Comparison of ENCODE assay signal across 8 cellular contexts in the genomic region with DNA sequence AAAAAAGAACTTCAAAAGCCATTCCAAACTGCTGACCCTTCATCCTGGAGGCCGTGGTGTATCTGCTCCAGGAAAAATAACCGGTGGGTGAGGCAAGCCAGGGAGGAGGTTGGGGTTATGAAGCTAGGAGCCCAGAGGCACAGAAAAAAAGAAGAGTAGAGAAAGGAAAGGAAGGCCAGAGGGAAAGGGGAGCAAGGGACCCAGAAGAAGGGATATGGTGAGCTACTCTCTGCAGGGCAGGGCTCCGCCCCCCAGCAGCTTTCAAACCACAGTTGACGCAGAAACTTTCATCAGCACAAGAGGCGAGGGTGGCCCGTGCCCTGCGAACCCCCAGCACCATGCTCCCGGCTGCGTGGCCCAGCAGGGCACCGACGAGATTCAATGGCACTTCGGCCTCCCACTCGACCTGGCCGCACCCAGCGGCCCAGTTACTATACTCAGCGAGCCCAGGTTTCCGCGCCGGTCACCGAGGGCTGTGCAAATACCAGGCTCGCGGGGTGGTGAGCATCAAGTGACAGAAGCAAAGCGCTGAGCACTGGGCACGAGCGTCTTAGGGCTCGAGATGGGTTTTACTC. TPM values are rescaled to one million over a fixed set of nuclear protein-coding genes. Genes with fewer than 3 reads are reported as not detected.
DNase-seq lines count a peak whose midpoint lies in the region; ATAC-seq and TF ChIP-seq lines count a peak whose summit lies in the region.

No MANE protein-coding gene starts in this region.

- H3K27me3 ChIP-seq in CD4-positive, alpha-beta memory T cell (ENCODE audit: insufficient read depth, low read length): no peaks in the 10 kb centered on the region
- H3K27me3 ChIP-seq in Panc1 (ENCODE audit: control insufficient read depth, insufficient read depth, low read length) (no peaks in the 10 kb centered on the region), gastroesophageal sphincter (no peaks in the 10 kb centered on the region), osteoblast (ENCODE audit: insufficient read depth, low read length) (no peaks in the 10 kb centered on the region), tibial artery (no peaks in the 10 kb centered on the region)

- H3K9me3 Mint-ChIP-seq in CD4-positive, alpha-beta memory T cell: no peaks in the 10 kb centered on the region

- POLR2A ChIA-PET in CD4-positive, alpha-beta memory T cell (lab: Charles Lee; ENCODE audit: partially characterized antibody): interaction anchor here (0.6 to 1.9 kb wide), 19 partner anchors 9 to 957 kb away, joined by 3 to 11 read pairs (median 4); partner anchors contain the start of genes CCNT2, R3HDM1, RAB3GAP1 and UBXN4
- POLR2A ChIA-PET in Panc1 (lab: Charles Lee): interaction anchor here (1.0 to 1.1 kb wide), 2 partner anchors 10 to 110 kb away, joined by 3 to 4 read pairs; no protein-coding TSS in a partner anchor

- H3K9me3 ChIP-seq in CD4-positive, alpha-beta memory T cell (ENCODE audit: control insufficient read depth in 1 of 2, low read length in 2 of 2): no peaks in the 10 kb centered on the region
- H3K9me3 ChIP-seq in Panc1 (ENCODE audit: control insufficient read depth, insufficient read depth, low read depth, low read length) (no peaks in the 10 kb centered on the region), gastroesophageal sphincter (no peaks in the 10 kb centered on the region), osteoblast (ENCODE audit: low read depth, low read length) (no peaks in the 10 kb centered on the region), tibial artery (no peaks in the 10 kb centered on the region)

- 0 to 4% methylated on average over 2 to 4 of the region's 26 CpGs for WGBS in gastroesophageal sphincter (ENCODE audit: low coverage in 1 of 2), 2 donors

- H4K20me1 ChIP-seq in osteoblast (ENCODE audit: insufficient read depth, low read length): no peaks in the 10 kb centered on the region

- peaks cover 35% of the 10 kb centered on the region for H3K79me2 ChIP-seq in osteoblast (ENCODE audit: insufficient read depth, low read length)

- intact Hi-C loops in CD4-positive, alpha-beta memory T cell (cut with micrococcal nuclease): loop anchor here (1.0 to 5.0 kb wide), 7 partner anchors 107 to 957 kb away; partner anchors contain the start of genes CCNT2, R3HDM1, RAB3GAP1 and UBXN4
- intact Hi-C loops in Panc1 (cut with micrococcal nuclease; ENCODE audit: unreplicated experiment): no loop called here
- intact Hi-C loops in tibial artery (cut with DNase I; ENCODE audit: low total_unique reads): no loop called here

- H3K4me3 Mint-ChIP-seq in CD4-positive, alpha-beta memory T cell: peak overlapping the region; percentile 81 to 96 (median 92)

- CTCF ChIA-PET in CD4-positive, alpha-beta memory T cell (lab: Charles Lee; ENCODE audit: partially characterized antibody): no interaction called here
- CTCF ChIA-PET in Panc1 (lab: Charles Lee): interaction anchor here (0.6 kb wide), 1 partner anchor 1259 kb away, joined by 3 read pairs; no protein-coding TSS in a partner anchor

- peaks cover 0 to 1% of the 10 kb centered on the region in 2 donors for H3K27me3 Mint-ChIP-seq in CD4-positive, alpha-beta memory T cell

- H3K4me1 Mint-ChIP-seq in CD4-positive, alpha-beta memory T cell: peaks cover 27 to 47% (median 38%) of the 10 kb centered on the region in 4 donors

- peak overlapping the region; percentile 82 to 84 for H3K4me3 ChIP-seq in CD4-positive, alpha-beta memory T cell (ENCODE audit: low read length in 2 of 2)
- H3K4me3 ChIP-seq in Panc1 (ENCODE audit: low read depth in 2 of 2, low read length in 2 of 2): peak overlapping the region; percentile 68 to 78
- H3K4me3 ChIP-seq in gastroesophageal sphincter: peak overlapping the region; percentile 85 to 90
- peak overlapping the region; percentile 88 for H3K4me3 ChIP-seq in osteoblast (ENCODE audit: insufficient read depth, low read length)
- peak overlapping the region; percentile 70 to 84 for H3K4me3 ChIP-seq in tibial artery

- peak; percentile 69 for ATAC-seq in HG03432 (IDR thresholded peaks at IDR 0.05; ENCODE audit: unreplicated experiment)
- peak; percentile 79 for ATAC-seq in Panc1
- peak; percentile 60 for ATAC-seq in gastroesophageal sphincter

- peaks cover 31% of the 10 kb centered on the region for H3K4me1 ChIP-seq in CD4-positive, alpha-beta memory T cell (ENCODE audit: insufficient read depth, low read length)
- peaks cover 9% of the 10 kb centered on the region; the same call in 1 of the 2 replicates for H3K4me1 ChIP-seq in Panc1 (ENCODE audit: control insufficient read depth, insufficient read depth, low read length)
- peaks cover 0 to 22% (median 0%) of the 10 kb centered on the region in 3 donors for H3K4me1 ChIP-seq in gastroesophageal sphincter
- peaks cover 23% of the 10 kb centered on the region for H3K4me1 ChIP-seq in osteoblast (ENCODE audit: insufficient read depth, low read length)
- H3K4me1 ChIP-seq in tibial artery: peaks cover 0 to 20% (median 10%) of the 10 kb centered on the region in 4 donors

- H2AFZ ChIP-seq in osteoblast (ENCODE audit: low read length): peak overlapping the region; percentile 88

- peak; percentile 75 to 84 (median 80) for DNase-seq in CD4-positive, alpha-beta memory T cell
- DNase-seq in GM19240 (ENCODE audit: insufficient read length, low spot score) (peak; percentile 8), Panc1 (ENCODE audit: low read depth, low spot score) (no peak), osteoblast (ENCODE audit: insufficient read length, low spot score, missing footprints) (peak; percentile 94), tibial artery (peak; percentile 57 to 73)
- peak; percentile 70 for DNase-seq in activated T-helper 9 cell treated with anti-CD3 and anti-CD28 coated beads, Interleukin-2, amount 50 U/mL, for 16 hours (ENCODE audit: low read depth)

- no peak for TF ChIP-seq EP300 in gastroesophageal sphincter (IDR thresholded peaks at IDR 0.05)

- TF ChIP-seq CTCF in Panc1 (IDR thresholded peaks at IDR 0.05) (no peak), gastroesophageal sphincter (IDR thresholded peaks at IDR 0.05) (no peak), osteoblast (IDR thresholded peaks at IDR 0.05; ENCODE audit: extremely low read depth, low read depth, low read length) (no peak), tibial artery (IDR thresholded peaks at IDR 0.05) (no peak)

- BruUV-seq in Panc1 (replicated peaks; lab: Mats Ljungman, UMichigan): no TSS peak

- H3K36me3 Mint-ChIP-seq in CD4-positive, alpha-beta memory T cell: peaks cover 11 to 24% of the 10 kb centered on the region in 2 donors

- in situ Hi-C loops in Panc1 (cut with HindIII; ENCODE audit: low pct_unique_long_range_greater_than_20kb, low sequenced_read_pairs): no loop called here

- H3K36me3 ChIP-seq in CD4-positive, alpha-beta memory T cell (ENCODE audit: insufficient read depth, low read length): peaks cover 6% of the 10 kb centered on the region
- H3K36me3 ChIP-seq in Panc1 (ENCODE audit: control insufficient read depth, insufficient read depth, low read length): no peaks in the 10 kb centered on the region; the same call in 1 of the 2 replicates
- H3K36me3 ChIP-seq in gastroesophageal sphincter: peaks cover 0 to 20% of the 10 kb centered on the region in 2 donors
- peaks cover 5% of the 10 kb centered on the region for H3K36me3 ChIP-seq in osteoblast (ENCODE audit: insufficient read depth, low read length)
- peaks cover 0 to 9% (median 8%) of the 10 kb centered on the region in 3 donors for H3K36me3 ChIP-seq in tibial artery

- TF ChIP-seq POLR2A in gastroesophageal sphincter (IDR thresholded peaks at IDR 0.05): no peak

- H3K27ac Mint-ChIP-seq in CD4-positive, alpha-beta memory T cell: peak overlapping the region; percentile 92 to 97 (median 95)

- H3K27ac ChIP-seq in CD4-positive, alpha-beta memory T cell (ENCODE audit: low read depth, low read length): peak overlapping the region; percentile 80
- H3K27ac ChIP-seq in Panc1 (ENCODE audit: low read length) (peak overlapping the region; percentile 66), gastroesophageal sphincter (peak overlapping the region; percentile 68 to 93 (median 88)), osteoblast (ENCODE audit: low read depth, low read length) (peak overlapping the region; percentile 90), tibial artery (peak overlapping the region; percentile 86 to 94)

- peak overlapping the region; percentile 98 for H3K4me2 ChIP-seq in osteoblast (ENCODE audit: insufficient read depth, low read length)

RNA-seq across cellular contexts. Expression of gene MCM6, which starts 0.7 kb away (rescaled TPM):
- 10 to 100 TPM; 31.2 to 32.7 TPM for total RNA-seq in CD4-positive, alpha-beta memory T cell
- polyA plus RNA-seq in CD4-positive, alpha-beta memory T cell: 10 to 100 TPM; 16.1 to 19.0 TPM
- total RNA-seq in Panc1 (2021; ENCODE audit: unreplicated experiment): 54.3 TPM
- polyA plus RNA-seq in Panc1 (2012; ENCODE audit: insufficient read length): 31.8 TPM
- 10 to 100 TPM in 1 of 4 donors, 1 to 10 TPM in 3; 8.2 to 10.1 (median 9.8) TPM for total RNA-seq in gastroesophageal sphincter
- total RNA-seq in osteoblast: 14.5 and 15.6 TPM in 2 replicates

RNA-seq across cellular contexts. Expression of gene LCT, which starts 38.6 kb away (rescaled TPM):
- total RNA-seq in CD4-positive, alpha-beta memory T cell: under 1 TPM; 0.06 TPM
- polyA plus RNA-seq in CD4-positive, alpha-beta memory T cell: not detected
- total RNA-seq in Panc1 (2021; ENCODE audit: unreplicated experiment): not detected
- not detected for polyA plus RNA-seq in Panc1 (2012; ENCODE audit: insufficient read length)
- total RNA-seq in gastroesophageal sphincter: not detected
- total RNA-seq in osteoblast: under 0.01 TPM in 2 replicates
